8 cellular contexts compared by ENCODE assay signal in the genomic region with DNA sequence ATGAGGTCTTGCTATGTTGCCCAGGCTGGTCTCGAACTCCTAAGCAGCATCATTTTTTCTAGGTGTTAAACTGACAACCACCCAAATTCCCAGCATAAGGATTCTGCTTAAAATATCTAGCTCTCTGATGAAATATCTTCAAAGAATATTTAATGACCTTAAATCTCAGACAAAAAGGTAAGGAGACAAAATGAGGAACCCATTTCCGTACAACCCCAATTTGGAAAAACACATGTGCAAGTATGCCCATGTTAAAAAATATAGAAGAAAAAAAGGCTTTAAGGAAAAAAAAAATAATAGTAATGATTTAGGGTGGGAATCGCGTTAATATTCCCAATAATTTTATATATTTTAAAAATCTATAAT.
DNase-seq lines count a peak whose midpoint lies in the region; ATAC-seq and TF ChIP-seq lines count a peak whose summit lies in the region.

No MANE protein-coding gene starts in this region.

- H3K27ac ChIP-seq in SK-N-MC = no peak overlapping the region

- H3K4me3 Mint-ChIP-seq in T-helper 2 cell treated with Interferon-gamma antibody and Interleukin-4, amounts not matched to agents 5 μg/mL and 100 μg/mL, for 36 hours = peak overlapping the region; percentile 88
- H3K4me3 Mint-ChIP-seq in stimulated activated naive B cell treated with anti-CD40 and anti-IgM and Interleukin-4, amounts not matched to agents 10 μg/mL and 1 μg/mL and 100 μg/mL, for 72 hours = peak overlapping the region; percentile 59 to 82

- H3K27me3 Mint-ChIP-seq in T-helper 2 cell treated with Interferon-gamma antibody and Interleukin-4, amounts not matched to agents 5 μg/mL and 100 μg/mL, for 36 hours (ENCODE audit: low read depth) = peaks cover 5% of the 10 kb centered on the region
- H3K27me3 Mint-ChIP-seq in stimulated activated naive B cell treated with anti-CD40 and anti-IgM and Interleukin-4, amounts not matched to agents 10 μg/mL and 1 μg/mL and 100 μg/mL, for 72 hours = peaks cover 5 to 6% of the 10 kb centered on the region in 2 donors

- no peak overlapping the region for H3K9ac ChIP-seq in SK-N-MC (ENCODE audit: insufficient read length)

- TF ChIP-seq CTCF in fibroblast of mammary gland (conservative IDR thresholded peaks at IDR 0.05; ENCODE audit: control insufficient read depth, insufficient read depth, low read depth, low read length) = no peak

- H3K36me3 Mint-ChIP-seq in T-helper 2 cell treated with Interferon-gamma antibody and Interleukin-4, amounts not matched to agents 5 μg/mL and 100 μg/mL, for 36 hours (ENCODE audit: low read depth) = peaks cover 26% of the 10 kb centered on the region
- H3K36me3 Mint-ChIP-seq in stimulated activated naive B cell treated with anti-CD40 and anti-IgM and Interleukin-4, amounts not matched to agents 10 μg/mL and 1 μg/mL and 100 μg/mL, for 72 hours = peaks cover 22 to 27% of the 10 kb centered on the region in 2 donors

- no peaks in the 10 kb centered on the region for H3K9me3 Mint-ChIP-seq in T-helper 2 cell treated with Interferon-gamma antibody and Interleukin-4, amounts not matched to agents 5 μg/mL and 100 μg/mL, for 36 hours
- peaks cover 0 to 5% of the 10 kb centered on the region in 2 donors for H3K9me3 Mint-ChIP-seq in stimulated activated naive B cell treated with anti-CD40 and anti-IgM and Interleukin-4, amounts not matched to agents 10 μg/mL and 1 μg/mL and 100 μg/mL, for 72 hours

- H3K4me3 ChIP-seq in SK-N-MC (peak overlapping the region; percentile 87), fibroblast of mammary gland (ENCODE audit: control insufficient read depth, low read depth, low read length) (peak overlapping the region; percentile 84)

- peak overlapping the region; percentile 38 for H3K27ac Mint-ChIP-seq in T-helper 2 cell treated with Interferon-gamma antibody and Interleukin-4, amounts not matched to agents 5 μg/mL and 100 μg/mL, for 36 hours
- H3K27ac Mint-ChIP-seq in stimulated activated naive B cell treated with anti-CD40 and anti-IgM and Interleukin-4, amounts not matched to agents 10 μg/mL and 1 μg/mL and 100 μg/mL, for 72 hours = no peak overlapping the region

- peaks cover 2% of the 10 kb centered on the region; the same call in 1 of the 2 replicates for H3K36me3 ChIP-seq in SK-N-MC (ENCODE audit: insufficient read depth, low read length)

- peaks cover 36% of the 10 kb centered on the region for H3K4me1 Mint-ChIP-seq in T-helper 2 cell treated with Interferon-gamma antibody and Interleukin-4, amounts not matched to agents 5 μg/mL and 100 μg/mL, for 36 hours (ENCODE audit: low read depth)
- peaks cover 30 to 35% of the 10 kb centered on the region in 2 donors for H3K4me1 Mint-ChIP-seq in stimulated activated naive B cell treated with anti-CD40 and anti-IgM and Interleukin-4, amounts not matched to agents 10 μg/mL and 1 μg/mL and 100 μg/mL, for 72 hours

- no peak for ATAC-seq in stimulated activated naive B cell treated with anti-CD40 and anti-IgM and Interleukin-4, amounts not matched to agents 10 μg/mL and 1 μg/mL and 100 μg/mL, for 72 hours (replicated peaks)
- no peak for ATAC-seq in GM18498 (IDR thresholded peaks at IDR 0.05; ENCODE audit: unreplicated experiment)

- H3K9me3 ChIP-seq in SK-N-MC (ENCODE audit: low read depth, low read length) = no peaks in the 10 kb centered on the region

- DNase-seq in T-helper 2 cell treated with Interferon-gamma antibody and Interleukin-4, amounts not matched to agents 5 μg/mL and 100 μg/mL, for 36 hours (ENCODE audit: low spot score) = no peak
- DNase-seq in T-helper 2 cell = no peak
- no peak for DNase-seq in SK-N-MC (ENCODE audit: low read depth, low spot score)
- DNase-seq in fibroblast of mammary gland (ENCODE audit: low read depth) = no peak
- no peak for DNase-seq in stimulated activated naive B cell treated with anti-CD40 and anti-IgM and Interleukin-4, amounts not matched to agents 10 μg/mL and 1 μg/mL and 100 μg/mL, for 72 hours
- no peak for DNase-seq in SHP77 treated with DMSO at 0.1 percent for 48 hours (lab: John Stamatoyannopoulos, UW)
- no peak for DNase-seq in SW 1271 (lab: John Stamatoyannopoulos, UW)
